Comparison of ENCODE assay signal across 1 cellular context in the genomic region with DNA sequence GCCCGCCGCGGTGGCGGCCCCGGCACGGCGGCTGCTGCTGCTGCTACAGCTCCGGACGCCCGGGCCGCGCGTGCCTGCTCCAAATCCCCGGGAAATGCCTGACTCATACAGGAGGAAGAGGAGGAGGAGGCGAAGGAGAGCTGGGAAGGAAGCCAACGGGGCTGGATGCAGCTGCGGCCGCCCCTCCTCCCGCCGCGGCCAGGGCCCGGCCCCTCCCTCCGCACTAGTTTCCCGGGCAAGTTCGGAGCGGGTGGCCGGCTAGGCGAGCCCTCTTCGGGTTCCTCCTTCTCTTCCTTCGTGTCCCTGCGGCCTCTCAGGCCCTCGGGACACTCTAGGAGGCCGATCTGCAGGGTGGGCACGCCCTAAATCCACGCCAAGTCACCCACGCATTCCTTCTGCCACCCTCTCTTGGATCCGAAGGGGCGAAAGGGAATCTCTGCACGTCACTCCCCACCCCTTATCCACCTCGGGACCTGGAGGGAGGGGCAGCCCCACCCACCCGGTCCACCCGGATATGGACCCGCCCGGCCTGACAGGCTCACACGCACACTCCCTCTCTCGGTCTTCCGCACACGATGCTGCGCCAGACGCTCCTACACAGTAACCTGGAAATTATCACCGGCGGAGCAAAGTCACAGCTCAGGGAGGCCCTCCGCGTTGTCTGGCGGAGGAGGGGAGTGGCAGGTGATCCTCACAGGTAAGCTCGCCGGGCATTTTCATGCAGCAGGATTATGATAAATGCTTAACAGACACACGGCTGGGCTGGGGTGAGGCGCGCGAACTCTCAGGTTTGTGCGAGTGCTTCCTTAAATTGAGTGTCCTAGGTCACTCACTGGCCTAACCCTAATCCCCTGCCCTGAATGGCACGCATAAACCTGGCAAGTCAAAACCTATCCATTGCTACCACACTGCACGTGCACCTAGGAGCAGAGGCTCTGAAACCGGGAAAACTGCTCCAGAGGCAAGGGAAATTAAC.
TF ChIP-seq lines count a peak whose summit lies in the region.

A gene with protein sequence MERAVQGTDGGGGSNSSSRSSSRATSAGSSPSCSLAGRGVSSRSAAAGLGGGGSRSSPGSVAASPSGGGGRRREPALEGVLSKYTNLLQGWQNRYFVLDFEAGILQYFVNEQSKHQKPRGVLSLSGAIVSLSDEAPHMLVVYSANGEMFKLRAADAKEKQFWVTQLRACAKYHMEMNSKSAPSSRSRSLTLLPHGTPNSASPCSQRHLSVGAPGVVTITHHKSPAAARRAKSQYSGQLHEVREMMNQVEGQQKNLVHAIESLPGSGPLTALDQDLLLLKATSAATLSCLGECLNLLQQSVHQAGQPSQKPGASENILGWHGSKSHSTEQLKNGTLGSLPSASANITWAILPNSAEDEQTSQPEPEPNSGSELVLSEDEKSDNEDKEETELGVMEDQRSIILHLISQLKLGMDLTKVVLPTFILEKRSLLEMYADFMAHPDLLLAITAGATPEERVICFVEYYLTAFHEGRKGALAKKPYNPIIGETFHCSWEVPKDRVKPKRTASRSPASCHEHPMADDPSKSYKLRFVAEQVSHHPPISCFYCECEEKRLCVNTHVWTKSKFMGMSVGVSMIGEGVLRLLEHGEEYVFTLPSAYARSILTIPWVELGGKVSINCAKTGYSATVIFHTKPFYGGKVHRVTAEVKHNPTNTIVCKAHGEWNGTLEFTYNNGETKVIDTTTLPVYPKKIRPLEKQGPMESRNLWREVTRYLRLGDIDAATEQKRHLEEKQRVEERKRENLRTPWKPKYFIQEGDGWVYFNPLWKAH (minus strand): TSS at position 57 of the 976 bp plus-strand sequence. CDS start 83 bp downstream, outside the sequence.
A gene (plus strand): TSS at position 545 of the 976 bp plus-strand sequence. CDS start 7,330 bp downstream, outside the sequence.

TF ChIP-seq in HepG2, 621 proteins besides CTCF, POLR2A, EP300 and RAD21 (continued from another document):
- TF ChIP-seq, protein P1, sequence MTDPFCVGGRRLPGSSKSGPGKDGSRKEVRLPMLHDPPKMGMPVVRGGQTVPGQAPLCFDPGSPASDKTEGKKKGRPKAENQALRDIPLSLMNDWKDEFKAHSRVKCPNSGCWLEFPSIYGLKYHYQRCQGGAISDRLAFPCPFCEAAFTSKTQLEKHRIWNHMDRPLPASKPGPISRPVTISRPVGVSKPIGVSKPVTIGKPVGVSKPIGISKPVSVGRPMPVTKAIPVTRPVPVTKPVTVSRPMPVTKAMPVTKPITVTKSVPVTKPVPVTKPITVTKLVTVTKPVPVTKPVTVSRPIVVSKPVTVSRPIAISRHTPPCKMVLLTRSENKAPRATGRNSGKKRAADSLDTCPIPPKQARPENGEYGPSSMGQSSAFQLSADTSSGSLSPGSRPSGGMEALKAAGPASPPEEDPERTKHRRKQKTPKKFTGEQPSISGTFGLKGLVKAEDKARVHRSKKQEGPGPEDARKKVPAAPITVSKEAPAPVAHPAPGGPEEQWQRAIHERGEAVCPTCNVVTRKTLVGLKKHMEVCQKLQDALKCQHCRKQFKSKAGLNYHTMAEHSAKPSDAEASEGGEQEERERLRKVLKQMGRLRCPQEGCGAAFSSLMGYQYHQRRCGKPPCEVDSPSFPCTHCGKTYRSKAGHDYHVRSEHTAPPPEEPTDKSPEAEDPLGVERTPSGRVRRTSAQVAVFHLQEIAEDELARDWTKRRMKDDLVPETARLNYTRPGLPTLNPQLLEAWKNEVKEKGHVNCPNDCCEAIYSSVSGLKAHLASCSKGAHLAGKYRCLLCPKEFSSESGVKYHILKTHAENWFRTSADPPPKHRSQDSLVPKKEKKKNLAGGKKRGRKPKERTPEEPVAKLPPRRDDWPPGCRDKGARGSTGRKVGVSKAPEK (CRISPR knock-in tag; IDR thresholded peaks at IDR 0.05; ENCODE audit: borderline replicate concordance): peak; percentile 33; the same call in 1 of the 2 replicates
- peak; percentile 47 for TF ChIP-seq DMAP1 (CRISPR knock-in tag; IDR thresholded peaks at IDR 0.05)
- no peak for TF ChIP-seq ZNF720 (CRISPR knock-in tag; IDR thresholded peaks at IDR 0.05)
- no peak for TF ChIP-seq NONO (IDR thresholded peaks at IDR 0.05)
- TF ChIP-seq NONO (CRISPR knock-in tag; conservative IDR thresholded peaks at IDR 0.05): peak; percentile 17; the same call in 1 of the 2 replicates
- TF ChIP-seq ZNF234 (CRISPR knock-in tag; conservative IDR thresholded peaks at IDR 0.05): no peak
- no peak for TF ChIP-seq FOXA1 (IDR thresholded peaks at IDR 0.05)
- no peak for TF ChIP-seq FOXA1 (CRISPR knock-in tag; IDR thresholded peaks at IDR 0.05)
- TF ChIP-seq HNRNPH1 (optimal IDR thresholded peaks at IDR 0.05; ENCODE audit: low read depth, low read length): no peak
- 0 out of 2 replicates have a peak, but pooled peaks have one; percentile 46 for TF ChIP-seq ZNF552 (CRISPR knock-in tag; IDR thresholded peaks at IDR 0.05; ENCODE audit: borderline replicate concordance)
- TF ChIP-seq SIX4 (CRISPR knock-in tag; IDR thresholded peaks at IDR 0.05): no peak
- 0 out of 2 replicates have a peak, but pooled peaks have one; percentile 13 for TF ChIP-seq MAZ (IDR thresholded peaks at IDR 0.05; ENCODE audit: borderline replicate concordance, low read depth, low read length)
- no peak; the same call in 1 of the 2 replicates for TF ChIP-seq MAZ (CRISPR knock-in tag; IDR thresholded peaks at IDR 0.05; ENCODE audit: low read depth)
- no peak for TF ChIP-seq POLR2AphosphoS5 (IDR thresholded peaks at IDR 0.05; ENCODE audit: low read depth, low read length)
- TF ChIP-seq, protein P2, sequence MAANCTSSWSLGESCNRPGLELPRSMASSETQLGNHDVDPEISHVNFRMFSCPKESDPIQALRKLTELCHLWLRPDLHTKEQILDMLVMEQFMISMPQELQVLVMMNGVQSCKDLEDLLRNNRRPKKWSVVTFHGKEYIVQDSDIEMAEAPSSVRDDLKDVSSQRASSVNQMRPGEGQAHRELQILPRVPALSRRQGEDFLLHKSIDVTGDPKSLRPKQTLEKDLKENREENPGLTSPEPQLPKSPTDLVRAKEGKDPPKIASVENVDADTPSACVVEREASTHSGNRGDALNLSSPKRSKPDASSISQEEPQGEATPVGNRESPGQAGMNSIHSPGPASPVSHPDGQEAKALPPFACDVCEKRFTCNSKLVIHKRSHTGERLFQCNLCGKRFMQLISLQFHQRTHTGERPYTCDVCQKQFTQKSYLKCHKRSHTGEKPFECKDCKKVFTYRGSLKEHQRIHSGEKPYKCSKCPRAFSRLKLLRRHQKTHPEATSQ (CRISPR knock-in tag; IDR thresholded peaks at IDR 0.05; ENCODE audit: borderline replicate concordance): no peak
- TF ChIP-seq ZNF550 (CRISPR knock-in tag; IDR thresholded peaks at IDR 0.05; ENCODE audit: borderline replicate concordance): no peak
- no peak for TF ChIP-seq MAFG (CRISPR knock-in tag; IDR thresholded peaks at IDR 0.05)
- no peak for TF ChIP-seq PRMT3 (CRISPR knock-in tag; IDR thresholded peaks at IDR 0.05; ENCODE audit: borderline replicate concordance, low read depth)
- TF ChIP-seq ZNF17 (CRISPR knock-in tag; IDR thresholded peaks at IDR 0.05): no peak
- peak; percentile 7; the same call in 1 of the 2 replicates for TF ChIP-seq ZNF331 (CRISPR knock-in tag; IDR thresholded peaks at IDR 0.05)
- no peak for TF ChIP-seq IRX3 (CRISPR knock-in tag; IDR thresholded peaks at IDR 0.05; ENCODE audit: borderline replicate concordance, low read depth)
- TF ChIP-seq ZMYM3 (CRISPR knock-in tag; IDR thresholded peaks at IDR 0.05): peak; percentile 24; the same call in 1 of the 2 replicates
- TF ChIP-seq GATAD1 (CRISPR knock-in tag; IDR thresholded peaks at IDR 0.05): no peak
- no peak for TF ChIP-seq MTA1 (CRISPR knock-in tag; IDR thresholded peaks at IDR 0.05; ENCODE audit: borderline replicate concordance)
- no peak for TF ChIP-seq ZKSCAN5 (CRISPR knock-in tag; IDR thresholded peaks at IDR 0.05)
- TF ChIP-seq, protein P3, sequence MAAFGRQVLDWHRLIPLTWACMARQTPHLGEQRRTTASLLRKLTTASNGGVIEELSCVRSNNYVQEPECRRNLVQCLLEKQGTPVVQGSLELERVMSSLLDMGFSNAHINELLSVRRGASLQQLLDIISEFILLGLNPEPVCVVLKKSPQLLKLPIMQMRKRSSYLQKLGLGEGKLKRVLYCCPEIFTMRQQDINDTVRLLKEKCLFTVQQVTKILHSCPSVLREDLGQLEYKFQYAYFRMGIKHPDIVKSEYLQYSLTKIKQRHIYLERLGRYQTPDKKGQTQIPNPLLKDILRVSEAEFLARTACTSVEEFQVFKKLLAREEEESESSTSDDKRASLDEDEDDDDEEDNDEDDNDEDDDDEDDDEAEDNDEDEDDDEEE (CRISPR knock-in tag; IDR thresholded peaks at IDR 0.05): no peak
- no peak for TF ChIP-seq ZFP62 (CRISPR knock-in tag; IDR thresholded peaks at IDR 0.05)
- no peak for TF ChIP-seq NAIF1 (CRISPR knock-in tag; IDR thresholded peaks at IDR 0.05; ENCODE audit: borderline replicate concordance)
- TF ChIP-seq ZNF761 (CRISPR knock-in tag; conservative IDR thresholded peaks at IDR 0.05): no peak
- TF ChIP-seq ZKSCAN8 (CRISPR knock-in tag; IDR thresholded peaks at IDR 0.05; ENCODE audit: borderline replicate concordance): no peak
- TF ChIP-seq ZFP1 (CRISPR knock-in tag; IDR thresholded peaks at IDR 0.05): no peak
- TF ChIP-seq SATB2 (CRISPR knock-in tag; IDR thresholded peaks at IDR 0.05): no peak
- no peak for TF ChIP-seq TCF12 (IDR thresholded peaks at IDR 0.05)
- TF ChIP-seq TCF12 (CRISPR knock-in tag; IDR thresholded peaks at IDR 0.05): no peak
- TF ChIP-seq JUND (CRISPR knock-in tag; IDR thresholded peaks at IDR 0.05): no peak
- TF ChIP-seq NFE2L1 (CRISPR knock-in tag; IDR thresholded peaks at IDR 0.05; ENCODE audit: borderline replicate concordance): no peak
- TF ChIP-seq ZNF777 (CRISPR knock-in tag; IDR thresholded peaks at IDR 0.05): peak; percentile 25
